In the genomic region with DNA sequence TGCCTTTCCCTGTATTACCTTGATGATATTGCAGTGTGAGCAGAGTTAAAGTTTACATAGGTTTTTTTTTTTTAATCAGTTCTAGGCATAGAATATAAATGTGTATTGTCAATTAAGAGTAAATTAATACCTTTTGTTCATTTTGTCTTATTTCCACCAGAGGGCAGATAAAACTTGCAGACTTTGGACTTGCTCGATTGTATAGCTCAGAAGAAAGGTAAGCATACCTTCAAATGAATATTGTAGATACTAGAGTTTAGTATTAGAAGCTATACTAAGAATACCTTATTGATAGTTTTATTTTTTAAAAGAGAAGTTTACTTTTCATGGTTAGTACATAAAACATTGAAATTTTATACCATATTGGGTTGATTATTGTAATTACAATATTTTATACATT, we compare ENCODE assay signal across 17 cellular contexts.
DNase-seq lines count a peak whose midpoint lies in the region; ATAC-seq and TF ChIP-seq lines count a peak whose summit lies in the region.
"Had no signal": no experiment of that assay in that cellular context is flagged by ENCODE, and none has a peak within 500 bp of the region (broad histone marks: within the 10 kb centered on the region; RNA-seq: fewer than 3 reads in every experiment).

No MANE protein-coding gene starts in this region.

- no peak overlapping the region for H2AFZ ChIP-seq in DND-41 (ENCODE audit: low read depth, low read length)
- H2AFZ ChIP-seq in PC-9 = no peak overlapping the region

- WGBS in esophagus muscularis mucosa = 85% methylated on average over 1 of the region's 1 CpG

- no peaks in the 10 kb centered on the region for H3K9me3 ChIP-seq in DND-41 (ENCODE audit: insufficient read depth, low read length, severe bottlenecking)
- H3K9me3 ChIP-seq in PC-9 (ENCODE audit: insufficient read depth, low read depth) = no peaks in the 10 kb centered on the region
- H3K9me3 ChIP-seq in esophagus muscularis mucosa = no peaks in the 10 kb centered on the region
- H3K9me3 ChIP-seq: BLaER1, gastroesophageal sphincter, SJCRH30, vagina had no signal

- no peak for ATAC-seq in DND-41 (ENCODE audit: insufficient read depth, low read depth)
- ATAC-seq in GM19324 (IDR thresholded peaks at IDR 0.05; ENCODE audit: low FRiP score, unreplicated experiment) = no peak
- ATAC-seq: gastroesophageal sphincter; stimulated activated memory B cell treated with anti-CD40 and anti-IgM and Interleukin-4, amounts not matched to agents 10 μg/mL and 1 μg/mL and 100 μg/mL, for 72 hours had no signal

- POLR2A ChIA-PET in PC-9 (lab: Charles Lee; ENCODE audit: unreplicated experiment) = interaction anchor here (0.6 kb wide), 1 partner anchor 222 kb away, joined by 3 read pairs; no protein-coding TSS in a partner anchor

- CTCF ChIA-PET in PC-9 (lab: Charles Lee) = no interaction called here

- no TSS peak for BruUV-seq in PC-9 (replicated peaks; lab: Mats Ljungman, UMichigan)

- intact Hi-C loops in PC-9 (cut with micrococcal nuclease; ENCODE audit: unreplicated experiment) (no loop called here), esophagus muscularis mucosa (cut with DNase I) (no loop called here)

- H3K4me2 ChIP-seq in DND-41 (ENCODE audit: insufficient read depth, low read length) (no peak overlapping the region), PC-9 (no peak overlapping the region)
- H3K4me2 ChIP-seq: BLaER1 had no signal

- H3K9ac ChIP-seq in DND-41 (ENCODE audit: low read depth, low read length) = no peak overlapping the region
- H3K9ac ChIP-seq: BLaER1 had no signal

- TF ChIP-seq EP300 in esophagus muscularis mucosa (IDR thresholded peaks at IDR 0.05) = no peak

- H3K27ac ChIP-seq in 22Rv1 = no peak overlapping the region
- H3K27ac ChIP-seq in DND-41 (ENCODE audit: low read length) = no peak overlapping the region
- H3K27ac ChIP-seq in PC-9 = no peak overlapping the region
- no peak overlapping the region for H3K27ac ChIP-seq in esophagus muscularis mucosa (replicated peaks in 1 of 4)
- H3K27ac ChIP-seq: BLaER1, gastroesophageal sphincter, SJCRH30, vagina had no signal

- H3K36me3 ChIP-seq in DND-41 (ENCODE audit: insufficient read depth, low read length) = peaks cover 21% of the 10 kb centered on the region; the same call in 1 of the 2 replicates
- H3K36me3 ChIP-seq in PC-9 (ENCODE audit: low read depth) = no peaks in the 10 kb centered on the region
- H3K36me3 ChIP-seq in esophagus muscularis mucosa = peaks cover 0 to 30% (median 7%) of the 10 kb centered on the region in 4 donors

- H3K4me1 ChIP-seq in DND-41 (ENCODE audit: insufficient read depth, low read length) = no peaks in the 10 kb centered on the region
- H3K4me1 ChIP-seq in PC-9 (replicated peaks; ENCODE audit: insufficient read depth) = no peaks in the 10 kb centered on the region
- H3K4me1 ChIP-seq in esophagus muscularis mucosa = peaks cover 0 to 4% (median 1%) of the 10 kb centered on the region in 4 donors
- H3K4me1 ChIP-seq: BLaER1, gastroesophageal sphincter, SJCRH30, vagina had no signal

- H3K79me2 ChIP-seq in DND-41 (ENCODE audit: insufficient read depth, low read length) = peaks cover 8% of the 10 kb centered on the region
- 0 out of 2 replicates have a peak, but pooled peaks cover 5% of the 10 kb centered on the region for H3K79me2 ChIP-seq in PC-9 (ENCODE audit: low read depth)

- TF ChIP-seq CTCF in 22Rv1 (IDR thresholded peaks at IDR 0.05) (peak; percentile 43), DND-41 (IDR thresholded peaks at IDR 0.05; ENCODE audit: borderline replicate concordance, extremely low read depth, low read length, poor library complexity, severe bottlenecking) (peak; percentile 18), PC-9 (conservative IDR thresholded peaks at IDR 0.05) (peak; percentile 53; the same call in 1 of the 2 replicates), fibroblast of the aortic adventitia (IDR thresholded peaks at IDR 0.05; ENCODE audit: insufficient read depth, low read length) (peak; percentile 14), esophagus muscularis mucosa (IDR thresholded peaks at IDR 0.05) (peak in 1 of 3 experiments; percentile 8)

- H3F3A ChIP-seq in PC-9 (ENCODE audit: insufficient read depth, low read depth) = peaks cover 36% of the 10 kb centered on the region

- no peaks in the 10 kb centered on the region for H3K9me2 ChIP-seq in PC-9 (ENCODE audit: insufficient read depth)

- H3K4me3 ChIP-seq in DND-41 (ENCODE audit: low read depth in 1 of 2, low read length in 2 of 2) = no peak overlapping the region
- H3K4me3 ChIP-seq in PC-9 = no peak overlapping the region
- no peak overlapping the region for H3K4me3 ChIP-seq in fibroblast of the aortic adventitia (ENCODE audit: low read depth, low read length)
- H3K4me3 ChIP-seq in esophagus muscularis mucosa = no peak overlapping the region
- H3K4me3 ChIP-seq: BLaER1, gastroesophageal sphincter, SJCRH30, vagina had no signal

- H3K27me3 ChIP-seq in DND-41 (ENCODE audit: insufficient read depth, low read length, poor library complexity) (no peaks in the 10 kb centered on the region), PC-9 (ENCODE audit: insufficient read depth, low read depth) (no peaks in the 10 kb centered on the region), esophagus muscularis mucosa (no peaks in the 10 kb centered on the region)
- H3K27me3 ChIP-seq: BLaER1, gastroesophageal sphincter, SJCRH30, vagina had no signal

- no peak for TF ChIP-seq POLR2A in esophagus muscularis mucosa (IDR thresholded peaks at IDR 0.05; ENCODE audit: low read depth)

- DNase-seq in DND-41 = no peak
- DNase-seq in PC-9 = no peak
- DNase-seq in fibroblast of the aortic adventitia (ENCODE audit: low read depth) = no peak
- DNase-seq in esophagus muscularis mucosa (ENCODE audit: extremely low spot score) = no peak
- DNase-seq in activated effector memory CD4-positive, alpha-beta T cell treated with anti-CD3 and anti-CD28 coated beads, Interleukin-2, amount 50 U/mL, for 16 hours = no peak
- no peak for DNase-seq in OCI-M1 (lab: John Stamatoyannopoulos, UW)
- DNase-seq: activated B cell treated with CpG ODN at 0.5 μM for 24 hours; NCI-H1092 treated with DMSO at 0.1 percent for 48 hours; NCI-H510A treated with DMSO at 0.1 percent for 48 hours; SJCRH30; stimulated activated CD4-positive, alpha-beta T cell treated with anti-CD3 and anti-CD28 coated beads, Interleukin-4, amount 100 ng/mL, for 1 hour had no signal

- H4K20me1 ChIP-seq in DND-41 (ENCODE audit: insufficient read depth, low read length) (no peaks in the 10 kb centered on the region), PC-9 (ENCODE audit: insufficient read depth) (peaks cover 4% of the 10 kb centered on the region)
